In genomic region chr17:77898521-77899434, GRCh38 we compare ENCODE assay signal across 17 cellular contexts.
"Had no signal": no experiment of that assay in that cellular context is flagged by ENCODE, and none has a peak within 500 bp of the region (broad histone marks: within the 10 kb centered on the region; RNA-seq: fewer than 3 reads in every experiment).

No MANE protein-coding gene starts in this region.

- H3K4me1 ChIP-seq: colonic mucosa, heart right ventricle, uterus had no signal

- H3K4me3 Mint-ChIP-seq: activated CD4-positive, alpha-beta memory T cell treated with anti-CD3 and anti-CD28 coated beads for 36 hours; activated T-cell treated with anti-CD3 and anti-CD28 coated beads, Interleukin-2, amount 50 U/mL, for 24 hours; stimulated activated memory B cell treated with anti-CD40 and anti-IgM and Interleukin-4, amounts not matched to agents 10 μg/mL and 1 μg/mL and 100 μg/mL, for 72 hours had no signal

- H3K9me3 ChIP-seq: colonic mucosa, gastroesophageal sphincter, heart right ventricle, neutrophil, thyroid gland, uterus had no signal

- H3K27me3 Mint-ChIP-seq: activated T-cell treated with anti-CD3 and anti-CD28 coated beads, Interleukin-2, amount 50 U/mL, for 24 hours had no signal

- H3K9me3 Mint-ChIP-seq: activated CD4-positive, alpha-beta memory T cell treated with anti-CD3 and anti-CD28 coated beads for 36 hours; activated T-cell treated with anti-CD3 and anti-CD28 coated beads, Interleukin-2, amount 50 U/mL, for 24 hours; stimulated activated memory B cell treated with anti-CD40 and anti-IgM and Interleukin-4, amounts not matched to agents 10 μg/mL and 1 μg/mL and 100 μg/mL, for 72 hours had no signal

- DNase-seq: activated CD4-positive, alpha-beta memory T cell treated with anti-CD3 and anti-CD28 coated beads for 36 hours; activated CD4-positive, alpha-beta T cell treated with anti-CD3 and anti-CD28 coated beads for 1 hour; activated naive CD4-positive, alpha-beta T cell treated with anti-CD3 and anti-CD28 coated beads, Interleukin-2, amount 50 U/mL, for 16 hours; activated T-cell treated with anti-CD3 and anti-CD28 coated beads, Interleukin-2, amount 50 U/mL, for 24 hours; central memory CD4-positive, alpha-beta T cell; colonic mucosa; heart right ventricle; left colon; retina; stimulated activated CD4-positive, alpha-beta T cell treated with anti-CD3 and anti-CD28 coated beads, Interleukin-2, amount 100 ng/mL, for 48 hours; uterus had no signal

- H3K36me3 ChIP-seq: colonic mucosa, gastroesophageal sphincter, heart right ventricle, neutrophil, thyroid gland, uterus had no signal

- H3K27me3 ChIP-seq: colonic mucosa, gastroesophageal sphincter, thyroid gland, uterus had no signal

- H3K4me3 ChIP-seq: colonic mucosa, gastroesophageal sphincter, heart right ventricle, lung, thyroid gland, uterus had no signal

- H3K27ac Mint-ChIP-seq: activated CD4-positive, alpha-beta memory T cell treated with anti-CD3 and anti-CD28 coated beads for 36 hours; activated T-cell treated with anti-CD3 and anti-CD28 coated beads, Interleukin-2, amount 50 U/mL, for 24 hours; stimulated activated memory B cell treated with anti-CD40 and anti-IgM and Interleukin-4, amounts not matched to agents 10 μg/mL and 1 μg/mL and 100 μg/mL, for 72 hours had no signal

- H3K36me3 Mint-ChIP-seq: activated CD4-positive, alpha-beta memory T cell treated with anti-CD3 and anti-CD28 coated beads for 36 hours; stimulated activated memory B cell treated with anti-CD40 and anti-IgM and Interleukin-4, amounts not matched to agents 10 μg/mL and 1 μg/mL and 100 μg/mL, for 72 hours had no signal

- H3K27ac ChIP-seq: colonic mucosa, gastroesophageal sphincter, heart right ventricle, neutrophil, thyroid gland, uterus, VCaP had no signal
